In the genomic region with DNA sequence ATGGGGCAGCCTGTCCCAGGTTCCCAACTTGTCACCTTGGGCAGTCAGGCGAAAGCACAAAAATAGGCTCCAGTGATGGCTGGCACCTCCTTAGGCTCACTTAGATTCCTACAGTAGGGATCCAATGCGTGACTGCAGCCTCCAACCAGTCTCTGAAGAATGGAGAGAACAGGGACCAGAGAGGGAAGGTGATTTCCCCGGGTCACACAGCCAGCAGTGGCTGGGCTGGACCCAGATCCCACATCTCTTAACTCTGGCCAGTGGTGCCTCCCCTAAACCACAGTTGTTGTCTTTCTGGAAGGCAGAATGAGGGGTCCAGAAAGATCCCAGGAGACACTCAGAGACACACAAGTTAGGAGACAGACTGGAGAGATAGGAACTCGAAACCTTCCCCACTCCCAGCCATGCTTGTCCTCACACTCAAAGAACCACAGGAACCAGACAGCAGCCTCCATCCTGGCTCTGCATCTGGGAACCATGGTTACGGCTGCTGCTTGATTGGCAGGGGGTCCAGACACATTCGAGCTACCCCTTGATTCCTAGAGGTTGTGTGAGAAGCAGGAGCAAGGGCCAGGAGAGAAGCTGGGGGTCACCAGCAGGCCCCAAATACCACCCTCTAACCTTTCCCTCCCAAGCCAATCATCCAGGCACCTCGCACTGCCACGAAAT, we compare ENCODE assay signal across 2 cellular contexts.
TF ChIP-seq lines count a peak whose summit lies in the region.

No MANE protein-coding gene starts in this region.

TF ChIP-seq in GM12878, 131 proteins besides CTCF, POLR2A, EP300 and RAD21:
- no peak for TF ChIP-seq CHD4 (IDR thresholded peaks at IDR 0.05)
- TF ChIP-seq, protein P1, sequence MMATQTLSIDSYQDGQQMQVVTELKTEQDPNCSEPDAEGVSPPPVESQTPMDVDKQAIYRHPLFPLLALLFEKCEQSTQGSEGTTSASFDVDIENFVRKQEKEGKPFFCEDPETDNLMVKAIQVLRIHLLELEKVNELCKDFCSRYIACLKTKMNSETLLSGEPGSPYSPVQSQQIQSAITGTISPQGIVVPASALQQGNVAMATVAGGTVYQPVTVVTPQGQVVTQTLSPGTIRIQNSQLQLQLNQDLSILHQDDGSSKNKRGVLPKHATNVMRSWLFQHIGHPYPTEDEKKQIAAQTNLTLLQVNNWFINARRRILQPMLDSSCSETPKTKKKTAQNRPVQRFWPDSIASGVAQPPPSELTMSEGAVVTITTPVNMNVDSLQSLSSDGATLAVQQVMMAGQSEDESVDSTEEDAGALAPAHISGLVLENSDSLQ (IDR thresholded peaks at IDR 0.05) = peak; percentile 46

TF ChIP-seq in neural cell, 6 proteins besides CTCF, POLR2A, EP300 and RAD21:
- no peak for TF ChIP-seq SMC3 (conservative IDR thresholded peaks at IDR 0.05; ENCODE audit: poor library complexity)
- no peak for TF ChIP-seq TAF1 (IDR thresholded peaks at IDR 0.05; ENCODE audit: low read depth)
TF ChIP-seq in neural cell: peak in this region for 0.
